Comparison of ENCODE assay signal across 7 cellular contexts in genomic region chr16:70778901-70779309, GRCh38. TPM values are rescaled to one million over a fixed set of nuclear protein-coding genes. Genes with fewer than 3 reads are reported as not detected.
DNase-seq lines count a peak whose midpoint lies in the region; ATAC-seq and TF ChIP-seq lines count a peak whose summit lies in the region.

No MANE protein-coding gene starts in this region.

- H3K27me3 ChIP-seq in heart left ventricle (no peaks in the 10 kb centered on the region), stomach (no peaks in the 10 kb centered on the region)
- H3K27me3 ChIP-seq in CD4-positive, alpha-beta memory T cell (ENCODE audit: insufficient read depth, low read length), result no peaks in the 10 kb centered on the region

- H3K4me3 ChIP-seq in SK-N-MC (no peak overlapping the region), heart left ventricle (no peak overlapping the region), stomach (no peak overlapping the region)
- H3K4me3 ChIP-seq in CD4-positive, alpha-beta memory T cell (ENCODE audit: low read length in 2 of 2), result no peak overlapping the region

- no peaks in the 10 kb centered on the region for H3K27me3 Mint-ChIP-seq in CD4-positive, alpha-beta memory T cell

- H3K36me3 ChIP-seq in SK-N-MC (ENCODE audit: insufficient read depth, low read length), result peaks cover 10% of the 10 kb centered on the region; the same call in 1 of the 2 replicates
- peaks cover 0 to 86% (median 61%) of the 10 kb centered on the region in 9 donors for H3K36me3 ChIP-seq in heart left ventricle
- H3K36me3 ChIP-seq in CD4-positive, alpha-beta memory T cell (ENCODE audit: insufficient read depth, low read length), result peaks cover 54% of the 10 kb centered on the region
- H3K36me3 ChIP-seq in stomach, result peaks cover 41 to 97% (median 84%) of the 10 kb centered on the region in 4 donors

- H3K9ac ChIP-seq in SK-N-MC (ENCODE audit: insufficient read length), result no peak overlapping the region

- H3K27ac ChIP-seq in SK-N-MC (0 out of 2 replicates have a peak overlapping the region, but pooled peaks have one; percentile 31), heart left ventricle (peak overlapping the region in 1 of 12 donors; percentile 9), stomach (peak overlapping the region in 1 of 5 donors; percentile 22)
- no peak overlapping the region for H3K27ac ChIP-seq in CD4-positive, alpha-beta memory T cell (ENCODE audit: low read depth, low read length)

- H3K4me1 Mint-ChIP-seq in CD4-positive, alpha-beta memory T cell, result no peaks in the 10 kb centered on the region

- TF ChIP-seq CTCF in heart left ventricle (IDR thresholded peaks at IDR 0.05), result no peak
- no peak for TF ChIP-seq CTCF in stomach (IDR thresholded peaks at IDR 0.05)

- no peak overlapping the region for H3K4me3 Mint-ChIP-seq in CD4-positive, alpha-beta memory T cell

- DNase-seq in HS-5 (ENCODE audit: low read depth) (peak; percentile 72), SK-N-MC (ENCODE audit: low read depth, low spot score) (no peak), heart left ventricle (peak in 4 of 5 donors; percentile 32 to 57 (median 50)), stromal cell of bone marrow (ENCODE audit: low read depth) (peak; percentile 65), stomach (no peak), GM19238 (ENCODE audit: insufficient read length, low spot score) (no peak)
- no peak for DNase-seq in CD4-positive, alpha-beta memory T cell

- TF ChIP-seq POLR2A in heart left ventricle (IDR thresholded peaks at IDR 0.05) (no peak), stomach (IDR thresholded peaks at IDR 0.05) (no peak)

- peaks cover 72 to 85% of the 10 kb centered on the region in 2 donors for H3K36me3 Mint-ChIP-seq in CD4-positive, alpha-beta memory T cell

- H3K9me3 ChIP-seq in SK-N-MC (ENCODE audit: low read depth, low read length) (no peaks in the 10 kb centered on the region), heart left ventricle (peaks cover 0 to 6% (median 0%) of the 10 kb centered on the region in 12 donors), stomach (peaks cover 0 to 7% (median 0%) of the 10 kb centered on the region in 4 donors)
- H3K9me3 ChIP-seq in CD4-positive, alpha-beta memory T cell (ENCODE audit: control insufficient read depth in 1 of 2, low read length in 2 of 2), result no peaks in the 10 kb centered on the region

- intact Hi-C loops in heart left ventricle (cut with DNase I), result loop anchor here in 5 of 10 donors (10.0 kb wide), 3 partner anchors 234 to 254 kb away; partner anchors contain the start of genes COG4 (in 3 of the 5) and SF3B3 (in 3 of the 5)
- intact Hi-C loops in CD4-positive, alpha-beta memory T cell (cut with micrococcal nuclease), result loop anchor here (10.0 kb wide), 1 partner anchor 124 kb away; no protein-coding TSS in a partner anchor
- intact Hi-C loops in stomach (cut with DNase I; ENCODE audit: low total_unique reads), result no loop called here

- H3K9me3 Mint-ChIP-seq in CD4-positive, alpha-beta memory T cell, result peaks cover 0 to 3% (median 0%) of the 10 kb centered on the region in 8 donors

- H3K4me1 ChIP-seq in heart left ventricle, result peaks cover 0 to 2% (median 0%) of the 10 kb centered on the region in 12 donors
- H3K4me1 ChIP-seq in CD4-positive, alpha-beta memory T cell (ENCODE audit: insufficient read depth, low read length), result no peaks in the 10 kb centered on the region
- no peaks in the 10 kb centered on the region for H3K4me1 ChIP-seq in stomach

- WGBS in heart left ventricle, 4 donors, result 52 to 62% (median 60%) methylated on average over 8 of the region's 8 CpGs
- 63 to 75% (median 68%) methylated on average over 8 of the region's 8 CpGs for WGBS in stomach, 5 donors

- H3K27ac Mint-ChIP-seq in CD4-positive, alpha-beta memory T cell, result no peak overlapping the region

- no peak for TF ChIP-seq EP300 in stomach (IDR thresholded peaks at IDR 0.05)

- POLR2A ChIA-PET in CD4-positive, alpha-beta memory T cell (lab: Charles Lee; ENCODE audit: partially characterized antibody), result no interaction called here

- CTCF ChIA-PET in CD4-positive, alpha-beta memory T cell (lab: Charles Lee; ENCODE audit: partially characterized antibody), result interaction anchor here (2.2 kb wide), 1 partner anchor 8 kb away, joined by 12 read pairs; no protein-coding TSS in a partner anchor

- peak; percentile 46 to 72 (median 60) for ATAC-seq in heart left ventricle

RNA-seq across cellular contexts. Expression of gene VAC14, which starts 22.1 kb away (rescaled TPM):
- total RNA-seq in heart left ventricle (10 to 100 TPM; 13.9 to 48.0 (median 24.4) TPM), stomach (10 to 100 TPM; 14.9 to 90.6 (median 54.2) TPM)
- polyA plus RNA-seq in heart left ventricle (10 to 100 TPM; 26.1 to 36.6 TPM), stomach (10 to 100 TPM; 22.3 to 33.1 (median 32.1) TPM)
- 10 to 100 TPM; 37.8 to 40.6 TPM for total RNA-seq in CD4-positive, alpha-beta memory T cell
- 10 to 100 TPM; 30.0 to 41.8 TPM for polyA plus RNA-seq in CD4-positive, alpha-beta memory T cell

Comparison
In these comparisons a context has a peak if more than half of its experiments do, and no peak if none do; other contexts are left out.
1. DNase-seq: peak in HS-5 (single experiment), heart left ventricle (4 of 5) and stromal cell of bone marrow (single experiment); none in SK-N-MC (single experiment), CD4-positive, alpha-beta memory T cell (0 of 5), stomach (single experiment) and GM19238 (single experiment).